Comparison of ENCODE assay signal across 25 cellular contexts in genomic region chr11:95794086-95794485, GRCh38. TPM values are rescaled to one million over a fixed set of nuclear protein-coding genes. Genes with fewer than 3 reads are reported as not detected.
DNase-seq lines count a peak whose midpoint lies in the region; ATAC-seq, FAIRE-seq and TF ChIP-seq lines count a peak whose summit lies in the region.
"Had no signal": no experiment of that assay in that cellular context is flagged by ENCODE, and none has a peak within 500 bp of the region (broad histone marks: within the 10 kb centered on the region; RNA-seq: fewer than 3 reads in every experiment).

No MANE protein-coding gene starts in this region.

- no TSS peak for BruUV-seq in HepG2 (replicated peaks; lab: Mats Ljungman, UMichigan)

- DNase-seq in HepG2 (ENCODE audit: low spot score) (no peak), WTC11 (ENCODE audit: low spot score) (no peak), glutamatergic neuron (no peak), left lobe of liver (ENCODE audit: low spot score) (no peak), Right ventricle myocardium superior (no peak), NCI-H446 treated with DMSO at 0.1 percent for 48 hours (lab: John Stamatoyannopoulos, UW) (no peak)
- no peak for DNase-seq in activated T-helper 2 cell treated with anti-CD3 and anti-CD28 coated beads, Interferon-gamma antibody, Interleukin-2, Interleukin-4, amounts not matched to agents 10 μg/mL and 5 μg/mL and 100 μg/mL, durations not matched to agents 14 hours and 24 hours and 36 hours (ENCODE audit: low spot score)
- DNase-seq: activated naive CD8-positive, alpha-beta T cell treated with anti-CD3 and anti-CD28 coated beads, Interleukin-2, amount 10 ng/mL, durations not matched to agents 7 days and 5 days; activated T-cell treated with anti-CD3 and anti-CD28 coated beads, Interleukin-2, amount 50 U/mL, for 4 hours; COR-L47; DMS79 treated with DMSO at 0.1 percent for 48 hours; mesenchymal stem cell; NCI-H1105 treated with DMSO at 0.1 percent for 48 hours; NCI-H510A treated with DMSO at 0.1 percent for 48 hours; ovary; stimulated activated CD4-positive, alpha-beta T cell treated with anti-CD3 and anti-CD28 coated beads, Interleukin-15, amount 100 ng/mL, for 24 hours; stimulated activated CD8-positive, alpha-beta memory T cell treated with anti-CD3 and anti-CD28 coated beads, Interleukin-4, amount 100 ng/mL, for 48 hours; upper lobe of right lung had no signal

- peak overlapping the region in 1 of 2 donors; percentile 40 for H3K9ac ChIP-seq in liver (ENCODE audit: low read depth in 1 of 2, low read length in 2 of 2)
- H3K9ac ChIP-seq in HepG2 (ENCODE audit: insufficient read depth, low read depth, low read length), result no peak overlapping the region

- no peak for TF ChIP-seq RAD21 in liver (IDR thresholded peaks at IDR 0.05)
- TF ChIP-seq RAD21 in HepG2 (CRISPR knock-in tag; IDR thresholded peaks at IDR 0.05), result no peak

- no peak for TF ChIP-seq POLR2A in HepG2 (IDR thresholded peaks at IDR 0.05; ENCODE audit: insufficient read depth in 1 of 2, low read depth in 2 of 2, low read length in 2 of 2)

- H3K27ac ChIP-seq in liver (ENCODE audit: low read depth in 1 of 2, low read length in 2 of 2), result peak overlapping the region; percentile 27 to 36
- H3K27ac ChIP-seq in HepG2 (ENCODE audit: extremely low read length, insufficient read depth, low read length), result no peak overlapping the region
- H3K27ac ChIP-seq: A549, coronary artery, ovary, right atrium auricular region, upper lobe of right lung had no signal

- H3K4me3 ChIP-seq in liver (ENCODE audit: low read depth in 1 of 3, low read length in 3 of 3) (peak overlapping the region in 2 of 3 donors; percentile 27 to 38), HepG2 (replicated peaks in 1 of 3; ENCODE audit: insufficient read depth in 1 of 3, low read depth in 2 of 3, low read length in 3 of 3) (no peak overlapping the region)
- H3K4me3 ChIP-seq: A549, coronary artery, ovary, right atrium auricular region, upper lobe of right lung had no signal

- H3K36me3 ChIP-seq in liver (ENCODE audit: control insufficient read depth in 4 of 4, insufficient read depth in 3 of 4, low read depth in 1 of 4, low read length in 3 of 4) (no peaks in the 10 kb centered on the region), HepG2 (replicated peaks in 1 of 2; ENCODE audit: control insufficient read depth in 1 of 2, insufficient read depth in 2 of 2, low read length in 2 of 2) (peaks cover under 1 to 2% of the 10 kb centered on the region in 2 experiments; a peak in 4 of 5 replicates)
- H3K36me3 ChIP-seq: ovary, right atrium auricular region, upper lobe of right lung had no signal

- FAIRE-seq in HepG2 (lab: Jason Lieb, UNC), result no peak
- FAIRE-seq: A549, bronchial epithelial cell had no signal

- ATAC-seq in HepG2 (no peak), WTC11 (no peak), left lobe of liver (no peak), Right ventricle myocardium superior (ENCODE audit: poor library complexity) (no peak)
- ATAC-seq: A549; activated CD4-positive, CD25-positive, alpha-beta regulatory T cell treated with anti-CD3 and anti-CD28 coated beads, Interleukin-2, amount 50 U/mL, for 24 hours; activated T-cell treated with anti-CD3 and anti-CD28 coated beads, Interleukin-2, amount 50 U/mL, for 4 hours; upper lobe of right lung had no signal

- CTCF ChIA-PET in HepG2 (lab: Yijun Ruan, JAX; ENCODE audit: low intra/inter-chr PET ratio, low total read pairs), result no interaction called here
- CTCF ChIA-PET in WTC11 (lab: Charles Lee), result interaction anchor here (1.1 kb wide), 1 partner anchor 42 kb away, joined by 4 read pairs; no protein-coding TSS in a partner anchor

- H2AFZ ChIP-seq in HepG2 (ENCODE audit: low read length), result no peak overlapping the region

- TF ChIP-seq CTCF in liver (IDR thresholded peaks at IDR 0.05; ENCODE audit: low read depth, low read length, missing input control) (no peak), HepG2 (CRISPR knock-in tag; IDR thresholded peaks at IDR 0.05) (no peak), WTC11 (IDR thresholded peaks at IDR 0.05) (no peak), glutamatergic neuron (IDR thresholded peaks at IDR 0.05; ENCODE audit: partially characterized antibody, unreplicated experiment) (no peak)

- H3K27me3 ChIP-seq in liver (ENCODE audit: control insufficient read depth in 4 of 4, insufficient read depth in 4 of 4, low read length in 3 of 4), result no peaks in the 10 kb centered on the region
- H3K27me3 ChIP-seq in HepG2 (ENCODE audit: control insufficient read depth in 1 of 2, insufficient read depth in 2 of 2, low read length in 2 of 2), result no peaks in the 10 kb centered on the region; a peak in 1 of 5 replicates
- H3K27me3 ChIP-seq: ovary, right atrium auricular region, upper lobe of right lung had no signal

- H3K4me3 Mint-ChIP-seq in WTC11 (no peak overlapping the region), glutamatergic neuron (ENCODE audit: unreplicated experiment) (no peak overlapping the region)
- no peak overlapping the region for H3K4me3 Mint-ChIP-seq in activated T-helper 2 cell treated with anti-CD3 and anti-CD28 coated beads, Interferon-gamma antibody, Interleukin-2, Interleukin-4, amounts not matched to agents 10 μg/mL and 5 μg/mL and 100 μg/mL, durations not matched to agents 14 hours and 24 hours and 36 hours (ENCODE audit: low read depth)
- H3K4me3 Mint-ChIP-seq: activated naive CD8-positive, alpha-beta T cell treated with anti-CD3 and anti-CD28 coated beads, Interleukin-2, amount 10 ng/mL, durations not matched to agents 7 days and 5 days; activated T-cell treated with anti-CD3 and anti-CD28 coated beads, Interleukin-2, amount 50 U/mL, for 4 hours; B cell had no signal

- peaks cover 76% of the 10 kb centered on the region for H3K79me2 ChIP-seq in HepG2 (ENCODE audit: insufficient read depth, low read length)

- no peaks in the 10 kb centered on the region for H3K9me3 ChIP-seq in liver (ENCODE audit: control insufficient read depth in 4 of 4, low read length in 3 of 4)
- no peaks in the 10 kb centered on the region for H3K9me3 ChIP-seq in HepG2 (ENCODE audit: low read length)
- H3K9me3 ChIP-seq: A549, ovary, right atrium auricular region, upper lobe of right lung had no signal

- TF ChIP-seq EP300 in HepG2 (IDR thresholded peaks at IDR 0.05; ENCODE audit: low read depth in 2 of 2, low read length in 2 of 2) (no peak), HepG2 (CRISPR knock-in tag; IDR thresholded peaks at IDR 0.05; ENCODE audit: borderline replicate concordance) (no peak)

- H3K4me1 ChIP-seq in liver (ENCODE audit: control insufficient read depth in 4 of 4, insufficient read depth in 4 of 4, low read length in 3 of 4), result peaks cover 7 to 36% (median 15%) of the 10 kb centered on the region in 4 donors
- peaks cover 47% of the 10 kb centered on the region for H3K4me1 ChIP-seq in HepG2 (ENCODE audit: insufficient read depth, low read length)

- no peaks in the 10 kb centered on the region; the same call in 1 of the 2 replicates for H4K20me1 ChIP-seq in HepG2 (ENCODE audit: insufficient read depth, low read length)

- H3K9me3 Mint-ChIP-seq in WTC11, result no peaks in the 10 kb centered on the region
- H3K9me3 Mint-ChIP-seq in glutamatergic neuron (ENCODE audit: unreplicated experiment), result peaks cover 6% of the 10 kb centered on the region
- H3K9me3 Mint-ChIP-seq in activated T-helper 2 cell treated with anti-CD3 and anti-CD28 coated beads, Interferon-gamma antibody, Interleukin-2, Interleukin-4, amounts not matched to agents 10 μg/mL and 5 μg/mL and 100 μg/mL, durations not matched to agents 14 hours and 24 hours and 36 hours, result no peaks in the 10 kb centered on the region
- H3K9me3 Mint-ChIP-seq: activated naive CD8-positive, alpha-beta T cell treated with anti-CD3 and anti-CD28 coated beads, Interleukin-2, amount 10 ng/mL, durations not matched to agents 7 days and 5 days; activated T-cell treated with anti-CD3 and anti-CD28 coated beads, Interleukin-2, amount 50 U/mL, for 4 hours had no signal

- H3K4me2 ChIP-seq in HepG2 (ENCODE audit: low read depth, low read length), result no peak overlapping the region
- H3K4me2 ChIP-seq: A549 had no signal

- H3K36me3 Mint-ChIP-seq in WTC11 (peaks cover under 1% of the 10 kb centered on the region; the same call in 1 of the 2 replicates), glutamatergic neuron (ENCODE audit: unreplicated experiment) (no peaks in the 10 kb centered on the region)
- H3K36me3 Mint-ChIP-seq in activated T-helper 2 cell treated with anti-CD3 and anti-CD28 coated beads, Interferon-gamma antibody, Interleukin-2, Interleukin-4, amounts not matched to agents 10 μg/mL and 5 μg/mL and 100 μg/mL, durations not matched to agents 14 hours and 24 hours and 36 hours (ENCODE audit: low read depth), result peaks cover 33% of the 10 kb centered on the region

- 82% methylated on average over 5 of the region's 5 CpGs for WGBS in liver
- 92% methylated on average over 5 of the region's 5 CpGs for WGBS in HepG2 (ENCODE audit: low lambda C conversion rate)

- in situ Hi-C loops in HepG2 (cut with HindIII; ENCODE audit: extremely low pct_ligation_motif_present, low pct_unique_long_range_greater_than_20kb), result no loop called here

- H3K27me3 Mint-ChIP-seq in WTC11 (ENCODE audit: low read depth) (no peaks in the 10 kb centered on the region), glutamatergic neuron (ENCODE audit: unreplicated experiment) (peaks cover 2% of the 10 kb centered on the region)
- no peaks in the 10 kb centered on the region for H3K27me3 Mint-ChIP-seq in activated T-helper 2 cell treated with anti-CD3 and anti-CD28 coated beads, Interferon-gamma antibody, Interleukin-2, Interleukin-4, amounts not matched to agents 10 μg/mL and 5 μg/mL and 100 μg/mL, durations not matched to agents 14 hours and 24 hours and 36 hours (ENCODE audit: low read depth)
- H3K27me3 Mint-ChIP-seq: activated naive CD8-positive, alpha-beta T cell treated with anti-CD3 and anti-CD28 coated beads, Interleukin-2, amount 10 ng/mL, durations not matched to agents 7 days and 5 days; B cell had no signal

- H3K4me1 Mint-ChIP-seq in WTC11 (peaks cover 25% of the 10 kb centered on the region), glutamatergic neuron (ENCODE audit: low read depth, unreplicated experiment) (peaks cover 18% of the 10 kb centered on the region)
- peaks cover 36% of the 10 kb centered on the region for H3K4me1 Mint-ChIP-seq in activated T-helper 2 cell treated with anti-CD3 and anti-CD28 coated beads, Interferon-gamma antibody, Interleukin-2, Interleukin-4, amounts not matched to agents 10 μg/mL and 5 μg/mL and 100 μg/mL, durations not matched to agents 14 hours and 24 hours and 36 hours (ENCODE audit: low read depth)

- POLR2A ChIA-PET in HepG2 (lab: Yijun Ruan, JAX), result no interaction called here
- POLR2A ChIA-PET in WTC11 (lab: Charles Lee), result no interaction called here

- H3K27ac Mint-ChIP-seq in WTC11 (peak overlapping the region; percentile 51), glutamatergic neuron (ENCODE audit: unreplicated experiment) (peak overlapping the region; percentile 29)
- no peak overlapping the region for H3K27ac Mint-ChIP-seq in activated T-helper 2 cell treated with anti-CD3 and anti-CD28 coated beads, Interferon-gamma antibody, Interleukin-2, Interleukin-4, amounts not matched to agents 10 μg/mL and 5 μg/mL and 100 μg/mL, durations not matched to agents 14 hours and 24 hours and 36 hours
- H3K27ac Mint-ChIP-seq: activated naive CD8-positive, alpha-beta T cell treated with anti-CD3 and anti-CD28 coated beads, Interleukin-2, amount 10 ng/mL, durations not matched to agents 7 days and 5 days; B cell had no signal

- intact Hi-C loops in HepG2 (cut with micrococcal nuclease; ENCODE audit: unreplicated experiment), result no loop called here
- intact Hi-C loops in activated T-helper 2 cell treated with anti-CD3 and anti-CD28 coated beads, Interferon-gamma antibody, Interleukin-2, Interleukin-4, amounts not matched to agents 10 μg/mL and 5 μg/mL and 100 μg/mL, durations not matched to agents 14 hours and 24 hours and 36 hours (cut with micrococcal nuclease), result loop anchor here (5.0 to 10.0 kb wide), 3 partner anchors 33 to 451 kb away; no protein-coding TSS in a partner anchor
- intact Hi-C loops in Right ventricle myocardium superior (cut with DNase I), result no loop called here

RNA-seq across cellular contexts. Expression of gene CEP57, which starts 3.8 kb away (rescaled TPM):
- total RNA-seq in liver (10 to 100 TPM; 30.6 to 31.5 TPM), HepG2 (2016; rRNA removed; fragmentation: Illumina TruSeq; extraction: Trizol) (59.4 and 85.6 TPM in 2 replicates), WTC11 (2021) (67.6 to 70.7 TPM (median 70.2 TPM) in 3 replicates), glutamatergic neuron (ENCODE audit: unreplicated experiment) (52.1 TPM), left lobe of liver (32.6 TPM), Right ventricle myocardium superior (19.2 TPM)
- polyA plus RNA-seq in liver (10 to 100 TPM; 11.2 to 32.8 TPM), HepG2 (2011; rRNA removed) (23.5 and 34.3 TPM in 2 replicates)
- 25.7 and 26.4 TPM in 2 replicates for total RNA-seq in HepG2 (2016; cell fraction: cytosol; rRNA removed; fragmentation: Illumina TruSeq; extraction: Trizol; ENCODE audit: low read depth)
- 57.5 and 82.6 TPM in 2 replicates for total RNA-seq in HepG2 (2016; cell fraction: insoluble cytoplasmic fraction; rRNA removed; fragmentation: Illumina TruSeq; extraction: Trizol)
- total RNA-seq in HepG2 (2016; cell fraction: membrane; rRNA removed; fragmentation: Illumina TruSeq; extraction: Trizol), result 51.6 and 56.5 TPM in 2 replicates
- 52.8 and 61.0 TPM in 2 replicates for total RNA-seq in HepG2 (2016; cell fraction: nucleus; rRNA removed; fragmentation: Illumina TruSeq; extraction: Trizol)
- polyA plus RNA-seq in HepG2 (2011; cell fraction: cytosol; rRNA removed), result 15.9 and 16.2 TPM in 2 replicates
- polyA plus RNA-seq in HepG2 (2011; cell fraction: nucleus; rRNA removed), result 20.6 and 21.8 TPM in 2 replicates
- polyA plus RNA-seq in HepG2 (2012), result 30.9 and 39.6 TPM in 2 replicates
- 11.9 and 12.0 TPM in 2 replicates for polyA plus RNA-seq in HepG2 (2016; cell fraction: cytosol; fragmentation: Illumina TruSeq; extraction: Trizol; ENCODE audit: low read depth)
- polyA plus RNA-seq in HepG2 (2016; cell fraction: insoluble cytoplasmic fraction; fragmentation: Illumina TruSeq; extraction: Trizol; ENCODE audit: low read depth), result 57.6 and 58.2 TPM in 2 replicates
- polyA plus RNA-seq in HepG2 (2016; cell fraction: membrane; fragmentation: Illumina TruSeq; extraction: Trizol; ENCODE audit: low read depth), result 25.3 and 27.9 TPM in 2 replicates
- 66.5 and 71.4 TPM in 2 replicates for polyA plus RNA-seq in HepG2 (2016; cell fraction: nucleus; fragmentation: Illumina TruSeq; extraction: Trizol; ENCODE audit: insufficient read depth, low read depth)
- polyA minus RNA-seq in HepG2 (2011; rRNA and poly(A)+ RNA removed; ENCODE audit: low replicate concordance), result 14.1 and 31.3 TPM in 2 replicates
- 26.5 and 27.4 TPM in 2 replicates for polyA minus RNA-seq in HepG2 (2011; cell fraction: cytosol; rRNA and poly(A)+ RNA removed)
- 61.5 and 63.7 TPM in 2 replicates for polyA minus RNA-seq in HepG2 (2011; cell fraction: nucleus; rRNA and poly(A)+ RNA removed)
- total RNA-seq in activated T-helper 2 cell treated with anti-CD3 and anti-CD28 coated beads, Interferon-gamma antibody, Interleukin-2, Interleukin-4, amounts not matched to agents 10 μg/mL and 5 μg/mL and 100 μg/mL, durations not matched to agents 14 hours and 24 hours and 36 hours, result 88.3 and 94.5 TPM in 2 replicates

RNA-seq across cellular contexts. Expression of gene FAM76B, which starts 4.5 kb away (rescaled TPM):
- 10 to 100 TPM; 17.1 to 62.9 TPM for total RNA-seq in liver
- 10 to 100 TPM in 1 of 2 donors, 1 to 10 TPM in 1; 5.0 to 21.5 TPM for polyA plus RNA-seq in liver
- total RNA-seq in HepG2 (2016; rRNA removed; fragmentation: Illumina TruSeq; extraction: Trizol), result 21.7 and 24.2 TPM in 2 replicates
- total RNA-seq in HepG2 (2016; cell fraction: cytosol; rRNA removed; fragmentation: Illumina TruSeq; extraction: Trizol; ENCODE audit: low read depth), result 4.1 and 6.2 TPM in 2 replicates
- 15.2 and 24.9 TPM in 2 replicates for total RNA-seq in HepG2 (2016; cell fraction: insoluble cytoplasmic fraction; rRNA removed; fragmentation: Illumina TruSeq; extraction: Trizol)
- total RNA-seq in HepG2 (2016; cell fraction: membrane; rRNA removed; fragmentation: Illumina TruSeq; extraction: Trizol), result 9.1 TPM in 2 replicates
- total RNA-seq in HepG2 (2016; cell fraction: nucleus; rRNA removed; fragmentation: Illumina TruSeq; extraction: Trizol), result 49.9 TPM in 2 replicates
- 18.6 and 20.2 TPM in 2 replicates for polyA plus RNA-seq in HepG2 (2011; rRNA removed)
- 4.3 and 6.4 TPM in 2 replicates for polyA plus RNA-seq in HepG2 (2011; cell fraction: cytosol; rRNA removed)
- polyA plus RNA-seq in HepG2 (2011; cell fraction: nucleus; rRNA removed), result 49.1 and 51.0 TPM in 2 replicates
- 12.3 and 18.0 TPM in 2 replicates for polyA plus RNA-seq in HepG2 (2012)
- 1.9 and 2.3 TPM in 2 replicates for polyA plus RNA-seq in HepG2 (2016; cell fraction: cytosol; fragmentation: Illumina TruSeq; extraction: Trizol; ENCODE audit: low read depth)
- polyA plus RNA-seq in HepG2 (2016; cell fraction: insoluble cytoplasmic fraction; fragmentation: Illumina TruSeq; extraction: Trizol; ENCODE audit: low read depth), result 12.4 and 15.7 TPM in 2 replicates
- 4.7 and 7.0 TPM in 2 replicates for polyA plus RNA-seq in HepG2 (2016; cell fraction: membrane; fragmentation: Illumina TruSeq; extraction: Trizol; ENCODE audit: low read depth)
- 62.3 and 70.8 TPM in 2 replicates for polyA plus RNA-seq in HepG2 (2016; cell fraction: nucleus; fragmentation: Illumina TruSeq; extraction: Trizol; ENCODE audit: insufficient read depth, low read depth)
- 5.3 and 9.7 TPM in 2 replicates for polyA minus RNA-seq in HepG2 (2011; rRNA and poly(A)+ RNA removed; ENCODE audit: low replicate concordance)
- 8.6 and 9.7 TPM in 2 replicates for polyA minus RNA-seq in HepG2 (2011; cell fraction: cytosol; rRNA and poly(A)+ RNA removed)
- polyA minus RNA-seq in HepG2 (2011; cell fraction: nucleus; rRNA and poly(A)+ RNA removed), result 79.7 and 93.4 TPM in 2 replicates
- 30.0 to 32.0 TPM (median 30.0 TPM) in 3 replicates for total RNA-seq in WTC11 (2021)
- 33.9 TPM for total RNA-seq in glutamatergic neuron (ENCODE audit: unreplicated experiment)
- total RNA-seq in left lobe of liver, result 20.8 TPM
- total RNA-seq in activated T-helper 2 cell treated with anti-CD3 and anti-CD28 coated beads, Interferon-gamma antibody, Interleukin-2, Interleukin-4, amounts not matched to agents 10 μg/mL and 5 μg/mL and 100 μg/mL, durations not matched to agents 14 hours and 24 hours and 36 hours, result 46.6 and 49.7 TPM in 2 replicates
- total RNA-seq in Right ventricle myocardium superior, result 4.7 TPM

Comparison
In these comparisons a context has a peak if more than half of its experiments do, and no peak if none do; other contexts are left out.
1. H3K4me3 ChIP-seq: peak in liver (2 of 3); none in HepG2 (0 of 3).